Comparison of ENCODE assay signal across 8 cellular contexts in the genomic region with DNA sequence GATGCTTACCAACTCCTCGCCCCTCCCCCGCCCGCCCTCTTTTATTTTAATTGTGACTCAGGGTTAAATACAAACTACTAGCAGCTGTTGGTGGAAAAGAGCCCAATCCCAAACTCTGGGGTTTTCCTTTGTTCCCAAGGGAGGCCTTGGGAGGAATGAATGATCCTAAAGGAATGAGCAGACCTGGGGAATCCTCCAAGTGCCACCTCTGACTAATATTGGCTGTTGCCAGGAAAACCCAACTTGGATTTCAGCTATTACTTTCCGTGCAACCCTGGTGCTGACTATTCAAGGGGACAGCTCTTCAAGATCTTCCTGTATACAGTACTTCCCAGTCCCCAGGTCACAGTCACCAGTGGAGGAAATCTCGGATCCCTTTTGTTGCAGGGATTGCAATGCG. TPM values are rescaled to one million over a fixed set of nuclear protein-coding genes. Genes with fewer than 3 reads are reported as not detected.
DNase-seq lines count a peak whose midpoint lies in the region; ATAC-seq and TF ChIP-seq lines count a peak whose summit lies in the region.

No MANE protein-coding gene starts in this region.

- H3K27ac Mint-ChIP-seq in CD4-positive, alpha-beta T cell = peak overlapping the region; percentile 91
- peak overlapping the region; percentile 97 for H3K27ac Mint-ChIP-seq in central memory CD8-positive, alpha-beta T cell (ENCODE audit: low read depth)
- peak overlapping the region; percentile 83 to 84 for H3K27ac Mint-ChIP-seq in natural killer cell
- H3K27ac Mint-ChIP-seq in activated naive CD4-positive, alpha-beta T cell treated with anti-CD3 and anti-CD28 coated beads for 36 hours = no peak overlapping the region

- H3K36me3 Mint-ChIP-seq in CD4-positive, alpha-beta T cell (ENCODE audit: low read depth) = peaks cover 15% of the 10 kb centered on the region
- H3K36me3 Mint-ChIP-seq in central memory CD8-positive, alpha-beta T cell (ENCODE audit: insufficient read depth) = peaks cover 19% of the 10 kb centered on the region
- no peaks in the 10 kb centered on the region for H3K36me3 Mint-ChIP-seq in natural killer cell
- peaks cover 1% of the 10 kb centered on the region for H3K36me3 Mint-ChIP-seq in activated naive CD4-positive, alpha-beta T cell treated with anti-CD3 and anti-CD28 coated beads for 36 hours (ENCODE audit: low read depth)

- no peak for DNase-seq in CD4-positive, alpha-beta T cell
- no peak for DNase-seq in central memory CD8-positive, alpha-beta T cell (ENCODE audit: low spot score in 2 of 2)
- no peak for DNase-seq in natural killer cell
- DNase-seq in RPMI8226 = no peak
- DNase-seq in activated naive CD4-positive, alpha-beta T cell treated with anti-CD3 and anti-CD28 coated beads for 36 hours = no peak

- H3K9me3 Mint-ChIP-seq in CD4-positive, alpha-beta T cell = no peaks in the 10 kb centered on the region
- H3K9me3 Mint-ChIP-seq in central memory CD8-positive, alpha-beta T cell = no peaks in the 10 kb centered on the region
- no peaks in the 10 kb centered on the region for H3K9me3 Mint-ChIP-seq in natural killer cell
- no peaks in the 10 kb centered on the region for H3K9me3 Mint-ChIP-seq in activated naive CD4-positive, alpha-beta T cell treated with anti-CD3 and anti-CD28 coated beads for 36 hours

- no peak for ATAC-seq in CD4-positive, alpha-beta T cell (ENCODE audit: poor library complexity)
- ATAC-seq in central memory CD8-positive, alpha-beta T cell (replicated peaks; ENCODE audit: extremely low read depth, poor library complexity, severe bottlenecking) = no peak
- ATAC-seq in natural killer cell (no peak), HG03432 (IDR thresholded peaks at IDR 0.05; ENCODE audit: unreplicated experiment) (no peak), GM21576 (IDR thresholded peaks at IDR 0.05; ENCODE audit: unreplicated experiment) (no peak)

- H3K4me1 Mint-ChIP-seq in CD4-positive, alpha-beta T cell (ENCODE audit: low read depth) = peaks cover 47% of the 10 kb centered on the region
- peaks cover 44% of the 10 kb centered on the region for H3K4me1 Mint-ChIP-seq in central memory CD8-positive, alpha-beta T cell
- H3K4me1 Mint-ChIP-seq in natural killer cell = peaks cover 32 to 45% of the 10 kb centered on the region in 2 donors
- H3K4me1 Mint-ChIP-seq in activated naive CD4-positive, alpha-beta T cell treated with anti-CD3 and anti-CD28 coated beads for 36 hours (ENCODE audit: low read depth) = peaks cover 33% of the 10 kb centered on the region

- no peaks in the 10 kb centered on the region for H3K27me3 ChIP-seq in CD4-positive, alpha-beta T cell (ENCODE audit: control insufficient read depth, insufficient read depth, low read length)

- no peaks in the 10 kb centered on the region for H3K9me3 ChIP-seq in CD4-positive, alpha-beta T cell (ENCODE audit: control insufficient read depth, low read length)

- peak overlapping the region; percentile 79 for H3K4me3 Mint-ChIP-seq in CD4-positive, alpha-beta T cell
- peak overlapping the region; percentile 48 for H3K4me3 Mint-ChIP-seq in central memory CD8-positive, alpha-beta T cell
- H3K4me3 Mint-ChIP-seq in natural killer cell = peak overlapping the region; percentile 81
- no peak overlapping the region for H3K4me3 Mint-ChIP-seq in activated naive CD4-positive, alpha-beta T cell treated with anti-CD3 and anti-CD28 coated beads for 36 hours

- TF ChIP-seq EP300 in Ishikawa (IDR thresholded peaks at IDR 0.05; ENCODE audit: borderline replicate concordance) = no peak; the same call in 1 of the 2 replicates

- intact Hi-C loops in CD4-positive, alpha-beta T cell (cut with DNase I, micrococcal nuclease) = loop anchor here (5.0 to 10.0 kb wide), 5 partner anchors 230 to 550 kb away; a partner anchor contains a TSS
- intact Hi-C loops in natural killer cell (cut with micrococcal nuclease) = loop anchor here (2.0 kb wide), 1 partner anchor 50 kb away; no protein-coding TSS in a partner anchor
- intact Hi-C loops in activated naive CD4-positive, alpha-beta T cell treated with anti-CD3 and anti-CD28 coated beads for 36 hours (cut with micrococcal nuclease) = no loop called here

- TF ChIP-seq CTCF in CD4-positive, alpha-beta T cell (IDR thresholded peaks at IDR 0.05) = no peak
- no peak for TF ChIP-seq CTCF in natural killer cell (IDR thresholded peaks at IDR 0.05)

- no peaks in the 10 kb centered on the region for H3K27me3 Mint-ChIP-seq in CD4-positive, alpha-beta T cell
- no peaks in the 10 kb centered on the region for H3K27me3 Mint-ChIP-seq in central memory CD8-positive, alpha-beta T cell
- H3K27me3 Mint-ChIP-seq in natural killer cell (ENCODE audit: low read depth in 2 of 2) = no peaks in the 10 kb centered on the region
- no peaks in the 10 kb centered on the region for H3K27me3 Mint-ChIP-seq in activated naive CD4-positive, alpha-beta T cell treated with anti-CD3 and anti-CD28 coated beads for 36 hours (ENCODE audit: low read depth)

- CTCF ChIA-PET in CD4-positive, alpha-beta T cell (lab: Charles Lee) = interaction anchor here (0.6 to 1.6 kb wide), 3 partner anchors 8 to 39 kb away, joined by 3 to 5 read pairs (median 3); no protein-coding TSS in a partner anchor
- CTCF ChIA-PET in activated naive CD4-positive, alpha-beta T cell treated with anti-CD3 and anti-CD28 coated beads for 36 hours (lab: Charles Lee) = interaction anchor here (1.1 to 11.0 kb wide), 3 partner anchors 11 to 60 kb away, joined by 3 to 233 read pairs (median 63); no protein-coding TSS in a partner anchor

- TF ChIP-seq RAD21 in Ishikawa (IDR thresholded peaks at IDR 0.05; ENCODE audit: low read depth) = no peak

- no peak overlapping the region for H3K27ac ChIP-seq in CD4-positive, alpha-beta T cell (ENCODE audit: low read depth, low read length)

- POLR2A ChIA-PET in CD4-positive, alpha-beta T cell (lab: Charles Lee) = interaction anchor here (1.1 to 1.7 kb wide), 2 partner anchors 19 to 27 kb away, joined by 3 to 5 read pairs; no protein-coding TSS in a partner anchor

TF ChIP-seq in Ishikawa, 13 proteins besides CTCF, POLR2A, EP300 and RAD21:
- TF ChIP-seq YY1 (IDR thresholded peaks at IDR 0.05; ENCODE audit: low read depth) (no peak), FOXM1 (IDR thresholded peaks at IDR 0.05; ENCODE audit: borderline replicate concordance, low read depth) (no peak), CREB1 (IDR thresholded peaks at IDR 0.05; ENCODE audit: low read depth) (no peak), CEBPB (IDR thresholded peaks at IDR 0.05) (no peak), NFIC (IDR thresholded peaks at IDR 0.05) (peak; percentile 41; the same call in 1 of the 2 replicates), TCF12 (IDR thresholded peaks at IDR 0.05; ENCODE audit: low read depth) (no peak), EGR1 (IDR thresholded peaks at IDR 0.05) (no peak), TEAD4 (IDR thresholded peaks at IDR 0.05) (0 out of 2 replicates have a peak, but pooled peaks have one; percentile 12)
- TF ChIP-seq, protein P1, sequence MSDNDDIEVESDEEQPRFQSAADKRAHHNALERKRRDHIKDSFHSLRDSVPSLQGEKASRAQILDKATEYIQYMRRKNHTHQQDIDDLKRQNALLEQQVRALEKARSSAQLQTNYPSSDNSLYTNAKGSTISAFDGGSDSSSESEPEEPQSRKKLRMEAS (IDR thresholded peaks at IDR 0.05) = no peak
- TF ChIP-seq, protein P2, sequence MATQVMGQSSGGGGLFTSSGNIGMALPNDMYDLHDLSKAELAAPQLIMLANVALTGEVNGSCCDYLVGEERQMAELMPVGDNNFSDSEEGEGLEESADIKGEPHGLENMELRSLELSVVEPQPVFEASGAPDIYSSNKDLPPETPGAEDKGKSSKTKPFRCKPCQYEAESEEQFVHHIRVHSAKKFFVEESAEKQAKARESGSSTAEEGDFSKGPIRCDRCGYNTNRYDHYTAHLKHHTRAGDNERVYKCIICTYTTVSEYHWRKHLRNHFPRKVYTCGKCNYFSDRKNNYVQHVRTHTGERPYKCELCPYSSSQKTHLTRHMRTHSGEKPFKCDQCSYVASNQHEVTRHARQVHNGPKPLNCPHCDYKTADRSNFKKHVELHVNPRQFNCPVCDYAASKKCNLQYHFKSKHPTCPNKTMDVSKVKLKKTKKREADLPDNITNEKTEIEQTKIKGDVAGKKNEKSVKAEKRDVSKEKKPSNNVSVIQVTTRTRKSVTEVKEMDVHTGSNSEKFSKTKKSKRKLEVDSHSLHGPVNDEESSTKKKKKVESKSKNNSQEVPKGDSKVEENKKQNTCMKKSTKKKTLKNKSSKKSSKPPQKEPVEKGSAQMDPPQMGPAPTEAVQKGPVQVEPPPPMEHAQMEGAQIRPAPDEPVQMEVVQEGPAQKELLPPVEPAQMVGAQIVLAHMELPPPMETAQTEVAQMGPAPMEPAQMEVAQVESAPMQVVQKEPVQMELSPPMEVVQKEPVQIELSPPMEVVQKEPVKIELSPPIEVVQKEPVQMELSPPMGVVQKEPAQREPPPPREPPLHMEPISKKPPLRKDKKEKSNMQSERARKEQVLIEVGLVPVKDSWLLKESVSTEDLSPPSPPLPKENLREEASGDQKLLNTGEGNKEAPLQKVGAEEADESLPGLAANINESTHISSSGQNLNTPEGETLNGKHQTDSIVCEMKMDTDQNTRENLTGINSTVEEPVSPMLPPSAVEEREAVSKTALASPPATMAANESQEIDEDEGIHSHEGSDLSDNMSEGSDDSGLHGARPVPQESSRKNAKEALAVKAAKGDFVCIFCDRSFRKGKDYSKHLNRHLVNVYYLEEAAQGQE (IDR thresholded peaks at IDR 0.05; ENCODE audit: low read depth) = peak; percentile 65

RNA-seq across cellular contexts. Expression of a gene that starts 1.3 kb away (rescaled TPM):
- total RNA-seq in CD4-positive, alpha-beta T cell = 100 to 1,000 TPM; 189 to 204 TPM
- total RNA-seq in natural killer cell = 100 to 1,000 TPM; 142 to 200 (median 183) TPM
- 100 to 1,000 TPM; 159 to 170 TPM for total RNA-seq in activated naive CD4-positive, alpha-beta T cell treated with anti-CD3 and anti-CD28 coated beads for 36 hours

RNA-seq across cellular contexts. Expression of a gene that starts 41.8 kb away (rescaled TPM):
- total RNA-seq in CD4-positive, alpha-beta T cell = 10 to 100 TPM; 23.6 to 24.1 TPM
- total RNA-seq in natural killer cell = 100 to 1,000 TPM in 1 of 3 donors, 10 to 100 TPM in 2; 70.5 to 114 (median 88.9) TPM
- total RNA-seq in activated naive CD4-positive, alpha-beta T cell treated with anti-CD3 and anti-CD28 coated beads for 36 hours = 100 to 1,000 TPM; 229 to 235 TPM
